In genomic region chr11:117488996-117489952, GRCh38 we compare ENCODE assay signal across 23 cellular contexts.
DNase-seq lines count a peak whose midpoint lies in the region; ATAC-seq, FAIRE-seq and TF ChIP-seq lines count a peak whose summit lies in the region.
"Had no signal": no experiment of that assay in that cellular context is flagged by ENCODE, and none has a peak within 500 bp of the region (broad histone marks: within the 10 kb centered on the region; RNA-seq: fewer than 3 reads in every experiment).

No MANE protein-coding gene starts in this region.

- H2BK5ac ChIP-seq in mesenchymal stem cell (ENCODE audit: low read depth, low read length, poor library complexity, severe bottlenecking), result no peak overlapping the region

- TF ChIP-seq EP300 in K562 (IDR thresholded peaks at IDR 0.05; ENCODE audit: low read length), result no peak
- no peak for TF ChIP-seq EP300 in neural cell (conservative IDR thresholded peaks at IDR 0.05; ENCODE audit: poor library complexity, severe bottlenecking)

- H3K4me3 ChIP-seq in NT2/D1 (ENCODE audit: insufficient read length, low read depth), result no peak overlapping the region
- H3K4me3 ChIP-seq in K562, result no peak overlapping the region
- no peak overlapping the region for H3K4me3 ChIP-seq in neural cell (ENCODE audit: low read length)
- no peak overlapping the region for H3K4me3 ChIP-seq in mesenchymal stem cell (ENCODE audit: insufficient read depth in 1 of 2, low read depth in 1 of 2, low read length in 2 of 2)
- H3K4me3 ChIP-seq in body of pancreas, result no peak overlapping the region
- H3K4me3 ChIP-seq: SJSA1 had no signal

- no peaks in the 10 kb centered on the region for H3K79me1 ChIP-seq in mesenchymal stem cell (replicated peaks; ENCODE audit: low read length, poor library complexity, severe bottlenecking)

- H3K4ac ChIP-seq in mesenchymal stem cell (ENCODE audit: low read depth in 1 of 2, low read length in 2 of 2), result no peak overlapping the region

- H3K4me2 ChIP-seq in K562 (ENCODE audit: insufficient read depth, low read length) (no peak overlapping the region), neural cell (ENCODE audit: low read length) (no peak overlapping the region), mesenchymal stem cell (ENCODE audit: low read length, poor library complexity, severe bottlenecking) (no peak overlapping the region)

- in situ Hi-C loops in K562 (cut with MboI), result no loop called here

- CTCF ChIA-PET in K562 (lab: Yijun Ruan, JAX; ENCODE audit: low intra/inter-chr PET ratio), result no interaction called here

- no peak overlapping the region for H3K27ac ChIP-seq in K562 (ENCODE audit: extremely low read depth, low read depth, low read length)
- peak overlapping the region; percentile 24 for H3K27ac ChIP-seq in neural cell (ENCODE audit: low read length)
- H3K27ac ChIP-seq in substantia nigra (ENCODE audit: low read depth, low read length, poor library complexity, severe bottlenecking), result peak overlapping the region; percentile 17
- H3K27ac ChIP-seq in mesenchymal stem cell (ENCODE audit: low read length, poor library complexity, severe bottlenecking), result no peak overlapping the region
- no peak overlapping the region for H3K27ac ChIP-seq in body of pancreas
- H3K27ac ChIP-seq: SJSA1 had no signal

- H3K14ac ChIP-seq in mesenchymal stem cell (ENCODE audit: low read length in 2 of 2), result no peak overlapping the region

- intact Hi-C loops in K562 (cut with micrococcal nuclease) (no loop called here), body of pancreas (cut with DNase I) (no loop called here)

- no peak overlapping the region for H4K8ac ChIP-seq in mesenchymal stem cell (ENCODE audit: low read length)

- no peak overlapping the region for H2BK15ac ChIP-seq in mesenchymal stem cell (ENCODE audit: low read depth, poor library complexity, severe bottlenecking)

- H2BK120ac ChIP-seq in mesenchymal stem cell (ENCODE audit: low read depth, low read length), result no peak overlapping the region

- H4K20me1 ChIP-seq in K562 (replicated peaks; ENCODE audit: control insufficient read depth, insufficient read depth, low read length) (peaks cover 10% of the 10 kb centered on the region), neural cell (ENCODE audit: insufficient read depth) (no peaks in the 10 kb centered on the region)

- H4K91ac ChIP-seq in mesenchymal stem cell (ENCODE audit: low read length), result no peak overlapping the region

- peaks cover 3% of the 10 kb centered on the region for H3K9me1 ChIP-seq in K562 (ENCODE audit: control insufficient read depth, insufficient read depth, low read length)

- no peaks in the 10 kb centered on the region for H3K27me3 ChIP-seq in NT2/D1 (ENCODE audit: insufficient read depth, insufficient read length)
- peaks cover 31 to 64% of the 10 kb centered on the region in 2 experiments; a peak in 4 of 5 replicates for H3K27me3 ChIP-seq in K562 (ENCODE audit: control insufficient read depth in 2 of 2, insufficient read depth in 2 of 2, low read length in 2 of 2)
- H3K27me3 ChIP-seq in neural cell (ENCODE audit: insufficient read depth, low read depth, low read length), result no peaks in the 10 kb centered on the region
- H3K27me3 ChIP-seq in mesenchymal stem cell (ENCODE audit: control insufficient read depth in 1 of 2, insufficient read depth in 1 of 2, low read length in 2 of 2), result peaks cover 44 to 84% of the 10 kb centered on the region in 2 experiments
- no peaks in the 10 kb centered on the region for H3K27me3 ChIP-seq in body of pancreas
- H3K27me3 ChIP-seq: SJSA1 had no signal

- TF ChIP-seq RAD21 in K562 (CRISPR knock-in tag; conservative IDR thresholded peaks at IDR 0.05 in 1 of 2, IDR thresholded peaks at IDR 0.05 in 1 of 2) (no peak), neural cell (conservative IDR thresholded peaks at IDR 0.05) (no peak)

- H2BK12ac ChIP-seq in mesenchymal stem cell (ENCODE audit: low read length in 2 of 2), result no peak overlapping the region

- no peak for DNase-seq in NT2/D1 (ENCODE audit: low read depth, low spot score)
- DNase-seq in K562 (ENCODE audit: extremely low read depth in 1 of 4, low spot score in 3 of 4), result no peak
- no peak for DNase-seq in substantia nigra (lab: John Stamatoyannopoulos, UW)
- no peak for DNase-seq in mesenchymal stem cell
- no peak for DNase-seq in ecto neural progenitor cell (ENCODE audit: low spot score)
- no peak for DNase-seq in body of pancreas
- DNase-seq: C1 segment of cervical spinal cord; Calu3; CD8-positive, alpha-beta T cell; DMS153; NCI-H1092; NCI-H1436; NCI-H187 treated with DMSO at 0.1 percent for 48 hours; NCI-H2107; NCI-H510A; OCI-M1; SW 1271 had no signal

- no peaks in the 10 kb centered on the region for H3K36me3 ChIP-seq in NT2/D1 (ENCODE audit: insufficient read depth, insufficient read length, low read length)
- H3K36me3 ChIP-seq in K562 (ENCODE audit: control insufficient read depth, insufficient read depth, low read length), result no peaks in the 10 kb centered on the region
- no peaks in the 10 kb centered on the region for H3K36me3 ChIP-seq in neural cell (ENCODE audit: insufficient read depth, low read length)
- no peaks in the 10 kb centered on the region for H3K36me3 ChIP-seq in mesenchymal stem cell (ENCODE audit: control insufficient read depth in 1 of 2, insufficient read depth in 2 of 2, low read depth in 1 of 2, low read length in 2 of 2)
- H3K36me3 ChIP-seq in body of pancreas (replicated peaks in 1 of 2; ENCODE audit: insufficient read depth in 1 of 2, low read depth in 2 of 2), result no peaks in the 10 kb centered on the region
- H3K36me3 ChIP-seq: SJSA1 had no signal

- no peaks in the 10 kb centered on the region for H3K9me2 ChIP-seq in neural cell (ENCODE audit: insufficient read depth, low read length)

- no peak overlapping the region for H2AK5ac ChIP-seq in mesenchymal stem cell (ENCODE audit: low read length, severe bottlenecking)

- H2AFZ ChIP-seq in K562 (ENCODE audit: low read depth, low read length) (no peak overlapping the region), neural cell (ENCODE audit: low read depth, low read length) (no peak overlapping the region), mesenchymal stem cell (ENCODE audit: low read depth, low read length) (no peak overlapping the region)

- no TSS peak for BruUV-seq in K562 (replicated peaks; lab: Mats Ljungman, UMichigan)

- H3K9me3 ChIP-seq in NT2/D1 (ENCODE audit: insufficient read depth, low read length), result no peaks in the 10 kb centered on the region
- peaks cover 3% of the 10 kb centered on the region; the same call in 1 of the 2 replicates for H3K9me3 ChIP-seq in K562 (replicated peaks; ENCODE audit: control insufficient read depth, insufficient read depth, low read depth, low read length)
- H3K9me3 ChIP-seq in neural cell (ENCODE audit: low read length), result no peaks in the 10 kb centered on the region
- H3K9me3 ChIP-seq in mesenchymal stem cell (ENCODE audit: control insufficient read depth, low read length), result no peaks in the 10 kb centered on the region
- H3K9me3 ChIP-seq in body of pancreas, result no peaks in the 10 kb centered on the region
- H3K9me3 ChIP-seq: SJSA1 had no signal

- H3K4me1 ChIP-seq in NT2/D1 (ENCODE audit: insufficient read depth, insufficient read length) (peaks cover 15% of the 10 kb centered on the region), K562 (replicated peaks in 1 of 2; ENCODE audit: control insufficient read depth in 2 of 2, insufficient read depth in 2 of 2, low read length in 2 of 2) (peaks cover 0 to 5% of the 10 kb centered on the region in 2 experiments; a peak in 1 of 5 replicates), mesenchymal stem cell (ENCODE audit: control insufficient read depth, insufficient read depth, low read depth, low read length) (no peaks in the 10 kb centered on the region), body of pancreas (no peaks in the 10 kb centered on the region)
- H3K4me1 ChIP-seq: SJSA1 had no signal

- no peak for FAIRE-seq in K562 (lab: Jason Lieb, UNC)
- FAIRE-seq: G401.6, GM18507, RCC 7860 had no signal

- POLR2A ChIA-PET in K562 (lab: Yijun Ruan, JAX), result interaction anchor here (0.7 to 1.1 kb wide), 3 partner anchors 9 to 19 kb away, joined by 3 to 5 read pairs (median 3); no protein-coding TSS in a partner anchor

- WGBS in K562 (ENCODE audit: insufficient coverage, low coverage, missing lambda C conversion rate), result 2% methylated on average over 14 of the region's 14 CpGs
- 73% methylated on average over 10 of the region's 14 CpGs for WGBS in mesenchymal stem cell
- WGBS in body of pancreas, 2 donors, result 79 to 84% methylated on average over 6 to 14 of the region's 14 CpGs

- TF ChIP-seq POLR2A in K562 (conservative IDR thresholded peaks at IDR 0.05), result no peak
- TF ChIP-seq POLR2A in body of pancreas (IDR thresholded peaks at IDR 0.05), result no peak

- H3F3A ChIP-seq in neural cell (ENCODE audit: insufficient read depth, low read length, poor library complexity, severe bottlenecking), result no peaks in the 10 kb centered on the region

- H3K9ac ChIP-seq in NT2/D1 (ENCODE audit: insufficient read length, low read depth) (peak overlapping the region; percentile 34), K562 (ENCODE audit: insufficient read depth in 1 of 2, low read depth in 2 of 2, low read length in 2 of 2) (no peak overlapping the region), neural cell (ENCODE audit: low read length) (no peak overlapping the region), mesenchymal stem cell (ENCODE audit: low read length) (no peak overlapping the region)

- TF ChIP-seq CTCF in K562 (IDR thresholded peaks at IDR 0.05 in 2 of 3, conservative IDR thresholded peaks at IDR 0.05 in 1 of 3; ENCODE audit: insufficient read depth in 2 of 3, low read depth in 1 of 3, low read length in 3 of 3) (no peak), neural cell (IDR thresholded peaks at IDR 0.05; ENCODE audit: poor library complexity, severe bottlenecking) (no peak), body of pancreas (IDR thresholded peaks at IDR 0.05) (no peak)

- H3K18ac ChIP-seq in mesenchymal stem cell (ENCODE audit: low read depth in 1 of 2, low read length in 2 of 2), result no peak overlapping the region

- ATAC-seq in K562 (no peak), body of pancreas (no peak), GM18502 (IDR thresholded peaks at IDR 0.05; ENCODE audit: poor library complexity, unreplicated experiment) (no peak)
- ATAC-seq: CD8-positive, alpha-beta T cell had no signal

- no peaks in the 10 kb centered on the region for H3K79me2 ChIP-seq in K562 (ENCODE audit: control insufficient read depth, insufficient read depth, low read length)
- H3K79me2 ChIP-seq in neural cell (replicated peaks; ENCODE audit: insufficient read depth, low read length), result no peaks in the 10 kb centered on the region

- no peak overlapping the region for H3K23ac ChIP-seq in mesenchymal stem cell (ENCODE audit: low read length in 2 of 2)

TF ChIP-seq in K562, 482 proteins besides CTCF, POLR2A, EP300 and RAD21:
- TF ChIP-seq ZNF3 (CRISPR knock-in tag; IDR thresholded peaks at IDR 0.05) (0 out of 2 replicates have a peak, but pooled peaks have one; percentile 22), HNRNPL (IDR thresholded peaks at IDR 0.05; ENCODE audit: low read depth, low read length) (no peak)

TF ChIP-seq in neural cell, 6 proteins besides CTCF, POLR2A, EP300 and RAD21 (continues in another document):
- no peak for TF ChIP-seq MXI1 (conservative IDR thresholded peaks at IDR 0.05; ENCODE audit: poor library complexity, severe bottlenecking)
- no peak for TF ChIP-seq SMC3 (conservative IDR thresholded peaks at IDR 0.05; ENCODE audit: poor library complexity)
- no peak for TF ChIP-seq POLR2AphosphoS5 (IDR thresholded peaks at IDR 0.05)

Comparison
In these comparisons a context has a peak if more than half of its experiments do, and no peak if none do; other contexts are left out.
1. H3K27ac ChIP-seq: peak in neural cell (single experiment) and substantia nigra (single experiment); none in K562 (single experiment), mesenchymal stem cell (single experiment) and body of pancreas (0 of 4).